ENCODE assay signal across 17 cellular contexts in genomic region chr20:48492188-48493070, GRCh38.
A peak's percentile ranks its signal among the peaks of the same experiment; 100 is the strongest.
DNase-seq lines count a peak whose midpoint lies in the region; ATAC-seq and TF ChIP-seq lines count a peak whose summit lies in the region.
"Had no signal": no experiment of that assay in that cellular context is flagged by ENCODE, and none has a peak within 500 bp of the region (broad histone marks: within the 10 kb centered on the region; RNA-seq: fewer than 3 reads in every experiment).

No MANE protein-coding gene starts in this region.

- H3K27ac Mint-ChIP-seq in brain (peak overlapping the region in 3 of 5 experiments; percentile 21 to 73 (median 64)), glutamatergic neuron (ENCODE audit: unreplicated experiment) (peak overlapping the region; percentile 66)
- H3K27ac Mint-ChIP-seq in activated T-helper 2 cell treated with anti-CD3 and anti-CD28 coated beads, Interferon-gamma antibody, Interleukin-2, Interleukin-4, amounts not matched to agents 10 μg/mL and 5 μg/mL and 100 μg/mL, durations not matched to agents 14 hours and 24 hours and 36 hours, result no peak overlapping the region
- H3K27ac Mint-ChIP-seq: CD8-positive, alpha-beta T cell; HFFc6 had no signal

- H3K4me3 Mint-ChIP-seq in brain (no peak overlapping the region), glutamatergic neuron (ENCODE audit: unreplicated experiment) (no peak overlapping the region)
- H3K4me3 Mint-ChIP-seq in activated T-helper 2 cell treated with anti-CD3 and anti-CD28 coated beads, Interferon-gamma antibody, Interleukin-2, Interleukin-4, amounts not matched to agents 10 μg/mL and 5 μg/mL and 100 μg/mL, durations not matched to agents 14 hours and 24 hours and 36 hours (ENCODE audit: low read depth), result no peak overlapping the region
- H3K4me3 Mint-ChIP-seq: CD14-positive monocyte; CD8-positive, alpha-beta T cell; HFFc6 had no signal

- H3K4me1 Mint-ChIP-seq in brain (peaks cover 43% of the 10 kb centered on the region), glutamatergic neuron (ENCODE audit: low read depth, unreplicated experiment) (peaks cover 26% of the 10 kb centered on the region)
- no peaks in the 10 kb centered on the region for H3K4me1 Mint-ChIP-seq in activated T-helper 2 cell treated with anti-CD3 and anti-CD28 coated beads, Interferon-gamma antibody, Interleukin-2, Interleukin-4, amounts not matched to agents 10 μg/mL and 5 μg/mL and 100 μg/mL, durations not matched to agents 14 hours and 24 hours and 36 hours (ENCODE audit: low read depth)
- H3K4me1 Mint-ChIP-seq: CD14-positive monocyte had no signal

- no peaks in the 10 kb centered on the region for H4K20me1 ChIP-seq in BLaER1
- H4K20me1 ChIP-seq in osteoblast (ENCODE audit: insufficient read depth, low read length), result no peaks in the 10 kb centered on the region

- no peak for ATAC-seq in HG02970 (IDR thresholded peaks at IDR 0.05; ENCODE audit: low FRiP score, unreplicated experiment)
- ATAC-seq: A549; CD8-positive, alpha-beta T cell had no signal

- H3K27me3 ChIP-seq in BLaER1 (no peaks in the 10 kb centered on the region), osteoblast (ENCODE audit: insufficient read depth, low read length) (no peaks in the 10 kb centered on the region)
- H3K27me3 ChIP-seq: BE2C had no signal

- intact Hi-C loops in activated T-helper 2 cell treated with anti-CD3 and anti-CD28 coated beads, Interferon-gamma antibody, Interleukin-2, Interleukin-4, amounts not matched to agents 10 μg/mL and 5 μg/mL and 100 μg/mL, durations not matched to agents 14 hours and 24 hours and 36 hours (cut with micrococcal nuclease), result no loop called here

- DNase-seq in glutamatergic neuron (no peak), osteoblast (ENCODE audit: insufficient read length, low spot score, missing footprints) (peak; percentile 42), 8988T (no peak), ureter (ENCODE audit: low spot score) (no peak)
- DNase-seq in activated T-helper 2 cell treated with anti-CD3 and anti-CD28 coated beads, Interferon-gamma antibody, Interleukin-2, Interleukin-4, amounts not matched to agents 10 μg/mL and 5 μg/mL and 100 μg/mL, durations not matched to agents 14 hours and 24 hours and 36 hours (ENCODE audit: low spot score), result no peak
- DNase-seq: BE2C; CD8-positive, alpha-beta T cell; COR-L47; DND-41; GDM1; HCEC 1CT; HFFc6 had no signal

- no peaks in the 10 kb centered on the region for H3K36me3 Mint-ChIP-seq in brain
- no peaks in the 10 kb centered on the region for H3K36me3 Mint-ChIP-seq in glutamatergic neuron (ENCODE audit: unreplicated experiment)
- no peaks in the 10 kb centered on the region for H3K36me3 Mint-ChIP-seq in activated T-helper 2 cell treated with anti-CD3 and anti-CD28 coated beads, Interferon-gamma antibody, Interleukin-2, Interleukin-4, amounts not matched to agents 10 μg/mL and 5 μg/mL and 100 μg/mL, durations not matched to agents 14 hours and 24 hours and 36 hours (ENCODE audit: low read depth)
- H3K36me3 Mint-ChIP-seq: CD14-positive monocyte; CD8-positive, alpha-beta T cell had no signal

- H3K27ac ChIP-seq in BLaER1, result no peak overlapping the region
- H3K27ac ChIP-seq in osteoblast (ENCODE audit: low read depth, low read length), result no peak overlapping the region
- H3K27ac ChIP-seq: A549 had no signal

- no peaks in the 10 kb centered on the region for H3K9me3 ChIP-seq in BLaER1
- no peaks in the 10 kb centered on the region for H3K9me3 ChIP-seq in osteoblast (ENCODE audit: low read depth, low read length)
- H3K9me3 ChIP-seq: A549, BE2C had no signal

- TF ChIP-seq CTCF in brain (conservative IDR thresholded peaks at IDR 0.05), result no peak
- no peak for TF ChIP-seq CTCF in glutamatergic neuron (IDR thresholded peaks at IDR 0.05; ENCODE audit: partially characterized antibody, unreplicated experiment)
- no peak for TF ChIP-seq CTCF in osteoblast (IDR thresholded peaks at IDR 0.05; ENCODE audit: extremely low read depth, low read depth, low read length)

- H3K4me1 ChIP-seq in BLaER1 (peaks cover 29% of the 10 kb centered on the region), osteoblast (ENCODE audit: insufficient read depth, low read length) (no peaks in the 10 kb centered on the region)

- H3K9ac ChIP-seq in BLaER1, result 0 out of 2 replicates have a peak overlapping the region, but pooled peaks have one; percentile 24

- no peak overlapping the region for H3K4me3 ChIP-seq in BLaER1
- H3K4me3 ChIP-seq in osteoblast (ENCODE audit: insufficient read depth, low read length), result no peak overlapping the region
- H3K4me3 ChIP-seq: A549 had no signal

- H3K36me3 ChIP-seq in BLaER1, result no peaks in the 10 kb centered on the region
- H3K36me3 ChIP-seq in osteoblast (ENCODE audit: insufficient read depth, low read length), result no peaks in the 10 kb centered on the region
- H3K36me3 ChIP-seq: BE2C had no signal

- no peak overlapping the region for H2AFZ ChIP-seq in osteoblast (ENCODE audit: low read length)

- no peaks in the 10 kb centered on the region for H3K79me2 ChIP-seq in osteoblast (ENCODE audit: insufficient read depth, low read length)

- H3K9me3 Mint-ChIP-seq in brain, result no peaks in the 10 kb centered on the region
- peaks cover 2% of the 10 kb centered on the region for H3K9me3 Mint-ChIP-seq in glutamatergic neuron (ENCODE audit: unreplicated experiment)
- no peaks in the 10 kb centered on the region for H3K9me3 Mint-ChIP-seq in activated T-helper 2 cell treated with anti-CD3 and anti-CD28 coated beads, Interferon-gamma antibody, Interleukin-2, Interleukin-4, amounts not matched to agents 10 μg/mL and 5 μg/mL and 100 μg/mL, durations not matched to agents 14 hours and 24 hours and 36 hours
- H3K9me3 Mint-ChIP-seq: CD14-positive monocyte; CD8-positive, alpha-beta T cell; HFFc6 had no signal

- H3K4me2 ChIP-seq in BLaER1, result no peak overlapping the region
- H3K4me2 ChIP-seq in osteoblast (ENCODE audit: insufficient read depth, low read length), result no peak overlapping the region
- H3K4me2 ChIP-seq: A549 had no signal

- H3K27me3 Mint-ChIP-seq in brain, result peaks cover 14% of the 10 kb centered on the region
- peaks cover 3% of the 10 kb centered on the region for H3K27me3 Mint-ChIP-seq in glutamatergic neuron (ENCODE audit: unreplicated experiment)
- H3K27me3 Mint-ChIP-seq in activated T-helper 2 cell treated with anti-CD3 and anti-CD28 coated beads, Interferon-gamma antibody, Interleukin-2, Interleukin-4, amounts not matched to agents 10 μg/mL and 5 μg/mL and 100 μg/mL, durations not matched to agents 14 hours and 24 hours and 36 hours (ENCODE audit: low read depth), result no peaks in the 10 kb centered on the region
